In genomic region chr9:14365667-14366066, GRCh38 we compare ENCODE assay signal across 1 cellular context.
TF ChIP-seq lines count a peak whose summit lies in the region.

No MANE protein-coding gene starts in this region.

TF ChIP-seq in endothelial cell of umbilical vein, 7 proteins besides CTCF, POLR2A, EP300 and RAD21:
- TF ChIP-seq FOS (IDR thresholded peaks at IDR 0.05; ENCODE audit: borderline replicate concordance, insufficient read depth, low read length): no peak
- TF ChIP-seq MYC (IDR thresholded peaks at IDR 0.05; ENCODE audit: low read depth, low read length): no peak
- TF ChIP-seq, protein P1, sequence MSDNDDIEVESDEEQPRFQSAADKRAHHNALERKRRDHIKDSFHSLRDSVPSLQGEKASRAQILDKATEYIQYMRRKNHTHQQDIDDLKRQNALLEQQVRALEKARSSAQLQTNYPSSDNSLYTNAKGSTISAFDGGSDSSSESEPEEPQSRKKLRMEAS (IDR thresholded peaks at IDR 0.05; ENCODE audit: insufficient read depth, insufficient read length): no peak
- TF ChIP-seq POLR2AphosphoS5 (IDR thresholded peaks at IDR 0.05; ENCODE audit: insufficient read depth, low read depth, low read length): no peak
- no peak for TF ChIP-seq GATA2 (IDR thresholded peaks at IDR 0.05; ENCODE audit: insufficient read depth, insufficient read length, low read depth, low read length)
- no peak for TF ChIP-seq EZH2 (IDR thresholded peaks at IDR 0.05; ENCODE audit: borderline replicate concordance, low read depth, low read length, severe bottlenecking)
- TF ChIP-seq JUN (IDR thresholded peaks at IDR 0.05; ENCODE audit: borderline replicate concordance, insufficient read depth, insufficient read length, low read depth): no peak
